In the genomic region with DNA sequence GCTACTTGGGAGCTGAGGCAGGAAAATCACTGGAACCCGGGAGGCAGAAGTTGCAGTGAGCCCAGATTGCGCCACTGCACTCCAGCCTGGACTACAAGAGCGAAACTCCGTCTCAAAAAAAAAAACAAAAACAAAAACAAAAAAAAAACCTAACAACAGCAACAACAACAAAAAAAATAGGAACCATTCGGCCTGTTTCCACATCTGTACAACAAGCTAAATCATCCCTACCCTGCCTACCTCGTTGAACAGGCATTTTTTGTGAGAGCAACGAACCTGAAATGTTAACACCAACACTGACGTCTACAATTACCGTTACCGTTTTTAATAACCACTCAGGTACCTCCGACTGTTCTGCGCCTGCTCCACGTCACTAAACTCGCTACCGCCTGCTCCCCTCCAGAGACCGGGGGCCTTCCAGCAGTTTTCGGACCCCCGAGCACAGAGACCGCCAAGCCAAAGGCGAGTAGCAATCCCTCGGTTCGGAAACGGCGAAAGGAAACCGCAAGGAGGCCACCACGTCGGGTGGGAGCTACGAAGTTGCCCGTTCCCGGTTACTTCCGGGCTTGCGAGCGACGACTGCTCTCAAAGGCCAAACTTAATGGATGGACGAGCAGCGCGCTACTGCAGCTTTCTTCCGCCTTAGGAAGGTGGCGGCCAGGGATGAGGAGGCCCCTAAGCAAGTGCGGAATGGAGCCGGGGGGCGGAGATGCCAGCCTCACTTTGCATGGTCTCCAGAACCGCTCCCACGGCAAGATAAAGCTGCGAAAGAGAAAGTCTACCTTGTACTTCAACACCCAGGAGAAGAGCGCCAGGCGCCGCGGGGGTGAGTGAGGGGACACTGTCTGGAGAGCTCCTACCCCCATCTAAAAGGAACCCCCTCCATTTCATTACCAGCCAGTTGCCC, we compare ENCODE assay signal across 8 cellular contexts. TPM values are rescaled to one million over a fixed set of nuclear protein-coding genes. Genes with fewer than 3 reads are reported as not detected.
DNase-seq lines count a peak whose midpoint lies in the region; ATAC-seq and TF ChIP-seq lines count a peak whose summit lies in the region.

A gene (plus strand): TSS at position 635 of the 907 bp plus-strand sequence. CDS start 29 bp downstream, at position 664.
A gene with protein sequence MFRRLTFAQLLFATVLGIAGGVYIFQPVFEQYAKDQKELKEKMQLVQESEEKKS (minus strand): TSS at position 536 of the 907 bp plus-strand sequence. CDS start 1,331 bp downstream, outside the sequence.

- intact Hi-C loops in left ventricle myocardium superior (cut with micrococcal nuclease), result no loop called here
- intact Hi-C loops in psoas muscle (cut with DNase I), result loop anchor here in 1 of 2 donors (5.0 kb wide), 1 partner anchor 88 kb away; a partner anchor contains a TSS

- H3K36me3 ChIP-seq in psoas muscle (ENCODE audit: insufficient read depth in 1 of 2, low read depth in 1 of 2) (peaks cover 0 to 4% of the 10 kb centered on the region in 2 donors), urinary bladder (ENCODE audit: insufficient read depth) (no peaks in the 10 kb centered on the region)

- H3K9me3 ChIP-seq in psoas muscle, result no peaks in the 10 kb centered on the region

- TF ChIP-seq CTCF in GM13977 (IDR thresholded peaks at IDR 0.05; ENCODE audit: extremely low read depth, insufficient read depth, missing control alignments) (no peak), psoas muscle (IDR thresholded peaks at IDR 0.05) (peak; percentile 12)

- in situ Hi-C loops in GM13977 (cut with MboI; ENCODE audit: low pct_unique_long_range_greater_than_20kb, low sequenced_read_pairs, unreplicated experiment), result no loop called here

- H3K4me3 ChIP-seq in psoas muscle (peak within 1 kb of the TSS; percentile 91), urinary bladder (ENCODE audit: low read depth, low read length) (peak within 1 kb of the TSS; percentile 61)

- 0 to 1% (median 1%) methylated on average over 49 of the region's 49 CpGs for WGBS in psoas muscle, 3 donors
- 2% methylated on average over 49 of the region's 49 CpGs for WGBS in urinary bladder

- H3K27ac ChIP-seq in psoas muscle (peak within 1 kb of the TSS; percentile 87), urinary bladder (ENCODE audit: low read depth) (peak within 1 kb of the TSS; percentile 77)

- peak; percentile 94 for ATAC-seq in HG02852 (IDR thresholded peaks at IDR 0.05; ENCODE audit: unreplicated experiment)
- peak; percentile 99 for ATAC-seq in left ventricle myocardium superior
- ATAC-seq in psoas muscle, result peak; percentile 89 to 98 (median 95)

- no peaks in the 10 kb centered on the region for H3K27me3 ChIP-seq in psoas muscle (ENCODE audit: insufficient read depth in 3 of 3, low read length in 2 of 3)

- DNase-seq in GM13977 (ENCODE audit: low spot score), result peak; percentile 78
- peak; percentile 25 for DNase-seq in NCI-H1436 treated with DMSO at 0.1 percent for 48 hours (lab: John Stamatoyannopoulos, UW)
- DNase-seq in T-helper 1 cell, result peak; percentile 49 to 89 (median 63)
- peak; percentile 91 for DNase-seq in amniotic epithelial cell (ENCODE audit: low read depth)
- peak; percentile 87 for DNase-seq in left ventricle myocardium superior
- peak; percentile 80 to 90 for DNase-seq in psoas muscle

- H3K4me1 ChIP-seq in psoas muscle (peaks cover 8% of the 10 kb centered on the region), urinary bladder (ENCODE audit: insufficient read depth) (no peaks in the 10 kb centered on the region)

RNA-seq across cellular contexts. Expression of the first gene that starts in this region (rescaled TPM):
- total RNA-seq in left ventricle myocardium superior, result 4.2 TPM
- total RNA-seq in psoas muscle, result 1 to 10 TPM; 1.0 to 1.8 (median 1.2) TPM
- polyA plus RNA-seq in psoas muscle, result 1 to 10 TPM in 2 of 3 donors, under 1 TPM in 1; 0.57 to 1.9 (median 1.6) TPM
- 14.1 TPM for total RNA-seq in urinary bladder
- polyA plus RNA-seq in urinary bladder, result 8.5 TPM

RNA-seq across cellular contexts. Expression of the second gene that starts in this region (rescaled TPM):
- total RNA-seq in left ventricle myocardium superior, result 6.3 TPM
- total RNA-seq in psoas muscle, result 1 to 10 TPM; 3.5 to 7.6 (median 6.1) TPM
- polyA plus RNA-seq in psoas muscle, result 10 to 100 TPM; 10.7 to 21.3 (median 21.3) TPM
- total RNA-seq in urinary bladder, result 16.0 TPM
- polyA plus RNA-seq in urinary bladder, result 22.9 TPM

Comparison
In these comparisons a context has a peak if more than half of its experiments do, and no peak if none do; other contexts are left out.
1. Peak in every context shown above with its lines: DNase-seq, ATAC-seq, H3K4me3 ChIP-seq and H3K27ac ChIP-seq.
2. DNase-seq: peak in every context shown above with its lines; median percentile 91 in amniotic epithelial cell; 87 in left ventricle myocardium superior; 85 in psoas muscle; 78 in GM13977; 63 in T-helper 1 cell; 25 in NCI-H1436 treated with DMSO at 0.1 percent for 48 hours.